Comparison of ENCODE assay signal across 20 cellular contexts in genomic region chr7:127731431-127732080, GRCh38.
DNase-seq lines count a peak whose midpoint lies in the region; TF ChIP-seq lines count a peak whose summit lies in the region.
"Had no signal": no experiment of that assay in that cellular context is flagged by ENCODE, and none has a peak within 500 bp of the region (broad histone marks: within the 10 kb centered on the region; RNA-seq: fewer than 3 reads in every experiment).

No MANE protein-coding gene starts in this region.

- peaks cover 16% of the 10 kb centered on the region for H3K4me1 Mint-ChIP-seq in chondrocyte (ENCODE audit: low read depth)
- peaks cover 10% of the 10 kb centered on the region for H3K4me1 Mint-ChIP-seq in Calu3 (ENCODE audit: low read depth, unreplicated experiment)
- H3K4me1 Mint-ChIP-seq in activated naive CD4-positive, alpha-beta T cell treated with anti-CD3 and anti-CD28 coated beads for 36 hours (ENCODE audit: low read depth), result no peaks in the 10 kb centered on the region

- H3K4me3 Mint-ChIP-seq in chondrocyte (ENCODE audit: unreplicated experiment), result no peak overlapping the region
- H3K4me3 Mint-ChIP-seq in Calu3 (ENCODE audit: low read depth, unreplicated experiment), result no peak overlapping the region
- no peak overlapping the region for H3K4me3 Mint-ChIP-seq in activated naive CD4-positive, alpha-beta T cell treated with anti-CD3 and anti-CD28 coated beads for 36 hours
- H3K4me3 Mint-ChIP-seq: CD8-positive, alpha-beta T cell had no signal

- H3K9me3 Mint-ChIP-seq in chondrocyte (ENCODE audit: low read depth) (no peaks in the 10 kb centered on the region), Calu3 (ENCODE audit: low read depth, unreplicated experiment) (no peaks in the 10 kb centered on the region)
- H3K9me3 Mint-ChIP-seq in activated naive CD4-positive, alpha-beta T cell treated with anti-CD3 and anti-CD28 coated beads for 36 hours, result no peaks in the 10 kb centered on the region
- H3K9me3 Mint-ChIP-seq: CD8-positive, alpha-beta T cell had no signal

- H3K27ac Mint-ChIP-seq in chondrocyte (ENCODE audit: unreplicated experiment), result peak overlapping the region; percentile 52
- no peak overlapping the region for H3K27ac Mint-ChIP-seq in Calu3 (ENCODE audit: unreplicated experiment)
- H3K27ac Mint-ChIP-seq in activated naive CD4-positive, alpha-beta T cell treated with anti-CD3 and anti-CD28 coated beads for 36 hours, result no peak overlapping the region
- H3K27ac Mint-ChIP-seq: CD8-positive, alpha-beta T cell had no signal

- intact Hi-C loops in Calu3 (cut with micrococcal nuclease; ENCODE audit: unreplicated experiment), result no loop called here
- intact Hi-C loops in activated naive CD4-positive, alpha-beta T cell treated with anti-CD3 and anti-CD28 coated beads for 36 hours (cut with micrococcal nuclease), result no loop called here

- TF ChIP-seq CTCF in 22Rv1 (IDR thresholded peaks at IDR 0.05) (no peak), chondrocyte (IDR thresholded peaks at IDR 0.05) (no peak), Calu3 (IDR thresholded peaks at IDR 0.05; ENCODE audit: unreplicated experiment) (no peak)

- CTCF ChIA-PET in Calu3 (lab: Charles Lee), result interaction anchor here (0.6 kb wide), 1 partner anchor 1496 kb away, joined by 4 read pairs; no protein-coding TSS in a partner anchor
- CTCF ChIA-PET in activated naive CD4-positive, alpha-beta T cell treated with anti-CD3 and anti-CD28 coated beads for 36 hours (lab: Charles Lee), result interaction anchor here (1.5 kb wide), 1 partner anchor 478 kb away, joined by 5 read pairs; no protein-coding TSS in a partner anchor

- peak overlapping the region; percentile 25; the same call in 1 of the 2 replicates for H3K27ac ChIP-seq in 22Rv1
- H3K27ac ChIP-seq: BLaER1 treated with 17β-estradiol and CSF1 and Interleukin-3, amounts not matched to agents 10 nM and 100 nM; KMS-11; Peyer's patch had no signal

- H3K27me3 Mint-ChIP-seq in chondrocyte (ENCODE audit: low read depth) (no peaks in the 10 kb centered on the region), Calu3 (ENCODE audit: unreplicated experiment) (no peaks in the 10 kb centered on the region)
- no peaks in the 10 kb centered on the region for H3K27me3 Mint-ChIP-seq in activated naive CD4-positive, alpha-beta T cell treated with anti-CD3 and anti-CD28 coated beads for 36 hours (ENCODE audit: low read depth)

- BruUV-seq in Calu3 (replicated peaks; lab: Mats Ljungman, UMichigan), result no TSS peak

- DNase-seq in NCI-H2227 (lab: John Stamatoyannopoulos, UW; ENCODE audit: unreplicated experiment), result peak; percentile 39
- DNase-seq in chondrocyte (ENCODE audit: low spot score), result no peak
- DNase-seq in iris pigment epithelial cell (ENCODE audit: low read depth), result peak; percentile 17
- DNase-seq in DMS53 treated with DMSO at 0.1 percent for 48 hours (lab: John Stamatoyannopoulos, UW; ENCODE audit: unreplicated experiment), result no peak
- no peak for DNase-seq in Calu3
- no peak for DNase-seq in activated naive CD4-positive, alpha-beta T cell treated with anti-CD3 and anti-CD28 coated beads for 36 hours
- no peak for DNase-seq in ureter (ENCODE audit: low spot score)
- DNase-seq: 8988T; CD8-positive, alpha-beta T cell; GF-D8; IMR-90; NCI-H1105 treated with DMSO at 0.1 percent for 48 hours; NCI-H2081; NCI-H2171; NCI-H446; NCI-H526; Peyer's patch had no signal

- peaks cover 23% of the 10 kb centered on the region for H3K36me3 Mint-ChIP-seq in chondrocyte (ENCODE audit: low read depth)
- H3K36me3 Mint-ChIP-seq in Calu3 (ENCODE audit: insufficient read depth, unreplicated experiment), result peaks cover 27% of the 10 kb centered on the region
- H3K36me3 Mint-ChIP-seq in activated naive CD4-positive, alpha-beta T cell treated with anti-CD3 and anti-CD28 coated beads for 36 hours (ENCODE audit: low read depth), result peaks cover 43% of the 10 kb centered on the region

Comparison
In these comparisons a context has a peak if more than half of its experiments do, and no peak if none do; other contexts are left out.
1. DNase-seq: peak in NCI-H2227 (single experiment) and iris pigment epithelial cell (single experiment); none in chondrocyte (single experiment), DMS53 treated with DMSO at 0.1 percent for 48 hours (single experiment), Calu3 (single experiment), activated naive CD4-positive, alpha-beta T cell treated with anti-CD3 and anti-CD28 coated beads for 36 hours (single experiment) and ureter (single experiment).